ENCODE assay signal across 8 cellular contexts in the genomic region with DNA sequence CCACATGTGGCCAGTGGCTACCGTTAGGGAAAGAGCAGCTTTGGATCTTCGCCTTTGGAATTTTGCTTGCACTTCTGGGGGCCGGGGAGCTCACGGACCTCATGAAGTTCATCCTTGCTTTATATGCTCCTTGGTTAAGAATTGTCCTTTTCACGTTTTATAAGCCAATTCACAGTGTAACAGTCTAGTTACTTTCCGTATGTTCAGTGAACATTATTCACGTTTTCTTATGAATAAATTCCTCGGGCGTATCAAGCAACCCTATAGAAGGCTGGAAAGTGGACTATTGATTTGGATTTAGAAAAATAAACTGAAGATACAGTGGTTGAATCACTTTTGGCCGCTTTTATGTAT. TPM values are rescaled to one million over a fixed set of nuclear protein-coding genes. Genes with fewer than 3 reads are reported as not detected.
DNase-seq lines count a peak whose midpoint lies in the region; ATAC-seq, FAIRE-seq and TF ChIP-seq lines count a peak whose summit lies in the region.

No MANE protein-coding gene starts in this region.

- DNase-seq in activated CD4-positive, alpha-beta T cell treated with anti-CD3 and anti-CD28 coated beads, Interleukin-2, amount 10 ng/mL, durations not matched to agents 7 days and 5 days: no peak
- no peak for DNase-seq in activated CD4-positive, alpha-beta T cell treated with anti-CD3 and anti-CD28 coated beads, Interleukin-2, amount 50 U/mL, for 1 hour
- DNase-seq in kidney (no peak), H54 (ENCODE audit: insufficient read length, low spot score) (no peak), HEK293T (ENCODE audit: extremely low spot score) (no peak)

- POLR2A ChIA-PET in activated CD4-positive, alpha-beta T cell treated with anti-CD3 and anti-CD28 coated beads, Interleukin-2, amount 10 ng/mL, durations not matched to agents 7 days and 5 days (lab: Charles Lee): no interaction called here
- POLR2A ChIA-PET in HEK293T (lab: Yijun Ruan, JAX): no interaction called here

- no peaks in the 10 kb centered on the region for H3K9me3 Mint-ChIP-seq in activated CD4-positive, alpha-beta T cell treated with anti-CD3 and anti-CD28 coated beads, Interleukin-2, amount 10 ng/mL, durations not matched to agents 7 days and 5 days
- H3K9me3 Mint-ChIP-seq in activated T-helper 17 cell treated with anti-CD3 and anti-CD28 coated beads, Interleukin-2, amount 50 U/mL, for 72 hours: no peaks in the 10 kb centered on the region

- H3K4me3 Mint-ChIP-seq in activated CD4-positive, alpha-beta T cell treated with anti-CD3 and anti-CD28 coated beads, Interleukin-2, amount 10 ng/mL, durations not matched to agents 7 days and 5 days: peak overlapping the region; percentile 77
- peak overlapping the region; percentile 83 for H3K4me3 Mint-ChIP-seq in activated T-helper 17 cell treated with anti-CD3 and anti-CD28 coated beads, Interleukin-2, amount 50 U/mL, for 72 hours

- H3K27me3 ChIP-seq in thymus (ENCODE audit: control insufficient read depth, insufficient read depth): no peaks in the 10 kb centered on the region

- H3K36me3 Mint-ChIP-seq in activated CD4-positive, alpha-beta T cell treated with anti-CD3 and anti-CD28 coated beads, Interleukin-2, amount 10 ng/mL, durations not matched to agents 7 days and 5 days (ENCODE audit: low read depth): no peaks in the 10 kb centered on the region
- peaks cover 10% of the 10 kb centered on the region for H3K36me3 Mint-ChIP-seq in activated T-helper 17 cell treated with anti-CD3 and anti-CD28 coated beads, Interleukin-2, amount 50 U/mL, for 72 hours (ENCODE audit: low read depth)

- peaks cover 23% of the 10 kb centered on the region for H3K27me3 Mint-ChIP-seq in activated CD4-positive, alpha-beta T cell treated with anti-CD3 and anti-CD28 coated beads, Interleukin-2, amount 10 ng/mL, durations not matched to agents 7 days and 5 days
- peaks cover 17% of the 10 kb centered on the region for H3K27me3 Mint-ChIP-seq in activated T-helper 17 cell treated with anti-CD3 and anti-CD28 coated beads, Interleukin-2, amount 50 U/mL, for 72 hours

- no peak for TF ChIP-seq CTCF in kidney (IDR thresholded peaks at IDR 0.05; ENCODE audit: borderline replicate concordance, extremely low read depth, insufficient read depth)

- 26% methylated on average over 10 of the region's 10 CpGs for WGBS in thymus

- intact Hi-C loops in kidney (cut with DNase I): no loop called here

- H3K4me1 ChIP-seq in kidney (ENCODE audit: control insufficient read depth in 1 of 2, insufficient read depth in 1 of 2, low read depth in 1 of 2, low read length in 2 of 2): peaks cover 0 to 21% of the 10 kb centered on the region in 2 donors
- peaks cover 6% of the 10 kb centered on the region for H3K4me1 ChIP-seq in thymus (ENCODE audit: control insufficient read depth, insufficient read depth, low read length)

- H3K4me3 ChIP-seq in kidney (ENCODE audit: low read length in 2 of 2) (peak overlapping the region; percentile 75 to 77), thymus (ENCODE audit: low read length) (peak overlapping the region; percentile 73)

- CTCF ChIA-PET in activated CD4-positive, alpha-beta T cell treated with anti-CD3 and anti-CD28 coated beads, Interleukin-2, amount 10 ng/mL, durations not matched to agents 7 days and 5 days (lab: Charles Lee): no interaction called here
- CTCF ChIA-PET in HEK293T (lab: Yijun Ruan, JAX): interaction anchor here (0.7 kb wide), 1 partner anchor 24 kb away, joined by 3 read pairs; no protein-coding TSS in a partner anchor

- FAIRE-seq in kidney (lab: Jason Lieb, UNC) (no peak), H54 (lab: Jason Lieb, UNC) (no peak)

- no peak for ATAC-seq in activated T-helper 17 cell treated with anti-CD3 and anti-CD28 coated beads, Interleukin-2, amount 50 U/mL, for 72 hours (replicated peaks)
- ATAC-seq in GM21528 (IDR thresholded peaks at IDR 0.05; ENCODE audit: low FRiP score, unreplicated experiment): no peak

- H3K27ac ChIP-seq in kidney (ENCODE audit: low read depth in 2 of 2, low read length in 2 of 2): peak overlapping the region in 1 of 2 donors; percentile 95
- H3K27ac ChIP-seq in thymus (ENCODE audit: low read depth): no peak overlapping the region

- H3K9me3 ChIP-seq in kidney (ENCODE audit: control insufficient read depth in 1 of 2, low read length in 2 of 2) (no peaks in the 10 kb centered on the region), thymus (ENCODE audit: control insufficient read depth) (no peaks in the 10 kb centered on the region)

- H3K36me3 ChIP-seq in kidney (ENCODE audit: control insufficient read depth in 1 of 2, insufficient read depth in 2 of 2, low read length in 2 of 2) (no peaks in the 10 kb centered on the region), thymus (ENCODE audit: control insufficient read depth, insufficient read depth) (no peaks in the 10 kb centered on the region)

- TF ChIP-seq POLR2A in H54 (IDR thresholded peaks at IDR 0.05; ENCODE audit: low read depth, low read length): no peak

- peaks cover 22% of the 10 kb centered on the region for H3K4me1 Mint-ChIP-seq in activated CD4-positive, alpha-beta T cell treated with anti-CD3 and anti-CD28 coated beads, Interleukin-2, amount 10 ng/mL, durations not matched to agents 7 days and 5 days
- peaks cover 14% of the 10 kb centered on the region for H3K4me1 Mint-ChIP-seq in activated T-helper 17 cell treated with anti-CD3 and anti-CD28 coated beads, Interleukin-2, amount 50 U/mL, for 72 hours

- H3K9ac ChIP-seq in kidney (ENCODE audit: low read length in 2 of 2): peak overlapping the region; percentile 65 to 68

- no peak overlapping the region for H3K27ac Mint-ChIP-seq in activated CD4-positive, alpha-beta T cell treated with anti-CD3 and anti-CD28 coated beads, Interleukin-2, amount 10 ng/mL, durations not matched to agents 7 days and 5 days
- H3K27ac Mint-ChIP-seq in activated T-helper 17 cell treated with anti-CD3 and anti-CD28 coated beads, Interleukin-2, amount 50 U/mL, for 72 hours: no peak overlapping the region

TF ChIP-seq in HEK293T, 16 proteins besides CTCF, POLR2A, EP300 and RAD21:
- TF ChIP-seq, protein P1, sequence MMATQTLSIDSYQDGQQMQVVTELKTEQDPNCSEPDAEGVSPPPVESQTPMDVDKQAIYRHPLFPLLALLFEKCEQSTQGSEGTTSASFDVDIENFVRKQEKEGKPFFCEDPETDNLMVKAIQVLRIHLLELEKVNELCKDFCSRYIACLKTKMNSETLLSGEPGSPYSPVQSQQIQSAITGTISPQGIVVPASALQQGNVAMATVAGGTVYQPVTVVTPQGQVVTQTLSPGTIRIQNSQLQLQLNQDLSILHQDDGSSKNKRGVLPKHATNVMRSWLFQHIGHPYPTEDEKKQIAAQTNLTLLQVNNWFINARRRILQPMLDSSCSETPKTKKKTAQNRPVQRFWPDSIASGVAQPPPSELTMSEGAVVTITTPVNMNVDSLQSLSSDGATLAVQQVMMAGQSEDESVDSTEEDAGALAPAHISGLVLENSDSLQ (IDR thresholded peaks at IDR 0.05): no peak
- TF ChIP-seq ZNF384 (IDR thresholded peaks at IDR 0.05) (no peak), FOXK2 (IDR thresholded peaks at IDR 0.05) (no peak), BHLHE40 (IDR thresholded peaks at IDR 0.05; ENCODE audit: borderline replicate concordance) (no peak), HDGF (IDR thresholded peaks at IDR 0.05; ENCODE audit: borderline replicate concordance) (no peak), FOXM1 (IDR thresholded peaks at IDR 0.05; ENCODE audit: borderline replicate concordance) (no peak), L3MBTL2 (conservative IDR thresholded peaks at IDR 0.05) (no peak), FOXA1 (IDR thresholded peaks at IDR 0.05) (no peak), NFRKB (IDR thresholded peaks at IDR 0.05) (no peak), ELF4 (IDR thresholded peaks at IDR 0.05) (no peak), LEF1 (IDR thresholded peaks at IDR 0.05; ENCODE audit: borderline replicate concordance) (no peak), ARNT (IDR thresholded peaks at IDR 0.05) (no peak)
TF ChIP-seq in HEK293T: peak in this region for 0.

RNA-seq across cellular contexts. Expression of a gene that starts 0.7 kb away (rescaled TPM):
- total RNA-seq in activated CD4-positive, alpha-beta T cell treated with anti-CD3 and anti-CD28 coated beads, Interleukin-2, amount 10 ng/mL, durations not matched to agents 7 days and 5 days: 10 to 100 TPM; 23.2 to 26.7 TPM
- total RNA-seq in activated T-helper 17 cell treated with anti-CD3 and anti-CD28 coated beads, Interleukin-2, amount 50 U/mL, for 72 hours: 10 to 100 TPM; 16.3 to 22.7 TPM
- total RNA-seq in kidney: 167 TPM
- polyA plus RNA-seq in kidney (ENCODE audit: insufficient read depth, low read depth, low replicate concordance): 24.3 TPM
- 25.5 TPM for polyA plus RNA-seq in thymus
